Comparison of ENCODE assay signal across 32 cellular contexts in genomic region chr1:8966606-8967005, GRCh38. TPM values are rescaled to one million over a fixed set of nuclear protein-coding genes. Genes with fewer than 3 reads are reported as not detected.
DNase-seq lines count a peak whose midpoint lies in the region; ATAC-seq and TF ChIP-seq lines count a peak whose summit lies in the region.
"Had no signal": no experiment of that assay in that cellular context is flagged by ENCODE, and none has a peak within 500 bp of the region (broad histone marks: within the 10 kb centered on the region; RNA-seq: fewer than 3 reads in every experiment).

No MANE protein-coding gene starts in this region.

- ATAC-seq in upper lobe of right lung (peak; percentile 84), omental fat pad (ENCODE audit: low FRiP score) (no peak)
- ATAC-seq: activated CD4-positive, alpha-beta T cell treated with anti-CD3 and anti-CD28 coated beads for 36 hours; natural killer cell treated with Interleukin-12 subunit alpha and Interleukin-12 subunit beta and Interleukin-15 and Interleukin-18, amount 100 ng/mL, for 72 hours had no signal

- H3K4me3 Mint-ChIP-seq in activated naive CD4-positive, alpha-beta T cell treated with anti-CD3 and anti-CD28 coated beads for 36 hours: peak overlapping the region; percentile 51
- no peak overlapping the region for H3K4me3 Mint-ChIP-seq in chondrocyte (ENCODE audit: unreplicated experiment)
- H3K4me3 Mint-ChIP-seq: activated CD4-positive, alpha-beta T cell treated with anti-CD3 and anti-CD28 coated beads for 36 hours; H9; natural killer cell treated with Interleukin-12 subunit alpha and Interleukin-12 subunit beta and Interleukin-15 and Interleukin-18, amount 100 ng/mL, for 72 hours had no signal

- H3K27me3 Mint-ChIP-seq in activated naive CD4-positive, alpha-beta T cell treated with anti-CD3 and anti-CD28 coated beads for 36 hours (ENCODE audit: low read depth): no peaks in the 10 kb centered on the region
- no peaks in the 10 kb centered on the region for H3K27me3 Mint-ChIP-seq in chondrocyte (ENCODE audit: low read depth)
- H3K27me3 Mint-ChIP-seq: activated CD4-positive, alpha-beta T cell treated with anti-CD3 and anti-CD28 coated beads for 36 hours had no signal

- DNase-seq in activated naive CD4-positive, alpha-beta T cell treated with anti-CD3 and anti-CD28 coated beads for 36 hours: no peak
- DNase-seq in activated naive CD4-positive, alpha-beta T cell treated with Interleukin-2 at 50 U/mL for 16 hours: no peak
- DNase-seq in NCI-H510A (lab: John Stamatoyannopoulos, UW): peak; percentile 93
- DNase-seq in chondrocyte (ENCODE audit: low spot score): peak; percentile 32
- DNase-seq in upper lobe of right lung: peak; percentile 69
- no peak for DNase-seq in UCSD-AML1 (lab: John Stamatoyannopoulos, UW; ENCODE audit: unreplicated experiment)
- no peak for DNase-seq in omental fat pad (ENCODE audit: low spot score)
- DNase-seq: activated CD4-positive, alpha-beta T cell treated with anti-CD3 and anti-CD28 coated beads for 36 hours; activated effector memory CD4-positive, alpha-beta T cell treated with anti-CD3 and anti-CD28 coated beads, Interleukin-2, amount 50 U/mL, for 16 hours; anterior cingulate cortex; Calu3; colonic mucosa; DMS79 treated with DMSO at 0.1 percent for 48 hours; effector CD8-positive, alpha-beta T cell; GF-D8; H9; islet precursor cell; NCI-H1092; NCI-H1930; NCI-H226; NCI-H774; ovary; SJCRH30; small intestine; stimulated activated CD4-positive, alpha-beta T cell treated with anti-CD3 and anti-CD28 coated beads, Interleukin-2, amount 100 ng/mL, for 24 hours; transverse colon had no signal

- H3K36me3 ChIP-seq in upper lobe of right lung: no peaks in the 10 kb centered on the region
- H3K36me3 ChIP-seq: BLaER1 treated with 17β-estradiol and CSF1 and Interleukin-3, amounts not matched to agents 10 nM and 100 nM; colonic mucosa; ovary; SJCRH30; transverse colon had no signal

- peaks cover 66% of the 10 kb centered on the region for H3K4me1 Mint-ChIP-seq in activated naive CD4-positive, alpha-beta T cell treated with anti-CD3 and anti-CD28 coated beads for 36 hours (ENCODE audit: low read depth)
- peaks cover 10% of the 10 kb centered on the region for H3K4me1 Mint-ChIP-seq in chondrocyte (ENCODE audit: low read depth)

- peaks cover 33% of the 10 kb centered on the region for H3K36me3 Mint-ChIP-seq in activated naive CD4-positive, alpha-beta T cell treated with anti-CD3 and anti-CD28 coated beads for 36 hours (ENCODE audit: low read depth)
- no peaks in the 10 kb centered on the region for H3K36me3 Mint-ChIP-seq in chondrocyte (ENCODE audit: low read depth)
- H3K36me3 Mint-ChIP-seq: natural killer cell treated with Interleukin-12 subunit alpha and Interleukin-12 subunit beta and Interleukin-15 and Interleukin-18, amount 100 ng/mL, for 72 hours had no signal

- H3K27me3 ChIP-seq in upper lobe of right lung: no peaks in the 10 kb centered on the region
- H3K27me3 ChIP-seq: BLaER1 treated with 17β-estradiol and CSF1 and Interleukin-3, amounts not matched to agents 10 nM and 100 nM; colonic mucosa; ovary; SJCRH30; transverse colon had no signal

- H3K9me3 ChIP-seq in upper lobe of right lung: no peaks in the 10 kb centered on the region
- H3K9me3 ChIP-seq: colonic mucosa, ovary, SJCRH30, transverse colon had no signal

- CTCF ChIA-PET in activated naive CD4-positive, alpha-beta T cell treated with anti-CD3 and anti-CD28 coated beads for 36 hours (lab: Charles Lee): interaction anchor here (1.2 kb wide), 1 partner anchor 25 kb away, joined by 4 read pairs; no protein-coding TSS in a partner anchor

- H3K4me3 ChIP-seq in upper lobe of right lung: no peak overlapping the region
- H3K4me3 ChIP-seq: BLaER1 treated with 17β-estradiol and CSF1 and Interleukin-3, amounts not matched to agents 10 nM and 100 nM; colonic mucosa; ovary; SJCRH30; transverse colon had no signal

- no peaks in the 10 kb centered on the region for H3K4me1 ChIP-seq in upper lobe of right lung
- H3K4me1 ChIP-seq: colonic mucosa, SJCRH30, transverse colon had no signal

- no peak overlapping the region for H3K27ac ChIP-seq in upper lobe of right lung
- H3K27ac ChIP-seq: BLaER1 treated with 17β-estradiol and CSF1 and Interleukin-3, amounts not matched to agents 10 nM and 100 nM; colonic mucosa; epithelial cell of prostate; ovary; SJCRH30; transverse colon had no signal

- no peaks in the 10 kb centered on the region for H3K9me3 Mint-ChIP-seq in activated naive CD4-positive, alpha-beta T cell treated with anti-CD3 and anti-CD28 coated beads for 36 hours
- peaks cover 3% of the 10 kb centered on the region for H3K9me3 Mint-ChIP-seq in chondrocyte (ENCODE audit: low read depth)
- H3K9me3 Mint-ChIP-seq: H9; natural killer cell treated with Interleukin-12 subunit alpha and Interleukin-12 subunit beta and Interleukin-15 and Interleukin-18, amount 100 ng/mL, for 72 hours had no signal

- peak overlapping the region; percentile 85 for H3K27ac Mint-ChIP-seq in activated naive CD4-positive, alpha-beta T cell treated with anti-CD3 and anti-CD28 coated beads for 36 hours
- no peak overlapping the region for H3K27ac Mint-ChIP-seq in chondrocyte (ENCODE audit: unreplicated experiment)
- H3K27ac Mint-ChIP-seq: activated CD4-positive, alpha-beta T cell treated with anti-CD3 and anti-CD28 coated beads for 36 hours; H9 had no signal

- intact Hi-C loops in activated naive CD4-positive, alpha-beta T cell treated with anti-CD3 and anti-CD28 coated beads for 36 hours (cut with micrococcal nuclease): loop anchor here (2.0 kb wide), 1 partner anchor 66 kb away; no protein-coding TSS in a partner anchor
- intact Hi-C loops in upper lobe of right lung (cut with DNase I): no loop called here

- TF ChIP-seq CTCF in chondrocyte (IDR thresholded peaks at IDR 0.05) (no peak), upper lobe of right lung (IDR thresholded peaks at IDR 0.05) (no peak), omental fat pad (IDR thresholded peaks at IDR 0.05) (no peak)

RNA-seq across cellular contexts. Expression of gene CA6, which starts 20.9 kb away (rescaled TPM):
- under 1 TPM; 0.22 to 0.62 TPM for total RNA-seq in activated naive CD4-positive, alpha-beta T cell treated with anti-CD3 and anti-CD28 coated beads for 36 hours
- not detected in 3 replicates for total RNA-seq in chondrocyte
- not detected for total RNA-seq in upper lobe of right lung
- total RNA-seq in omental fat pad: not detected
- total RNA-seq: bronchial epithelial cell; Calu3; colonic mucosa; glomerular endothelial cell; H9; liver; natural killer cell treated with Interleukin-12 subunit alpha and Interleukin-12 subunit beta and Interleukin-15 and Interleukin-18, amount 100 ng/mL, for 72 hours; ovary; SJCRH30; transverse colon had no signal

RNA-seq across cellular contexts. Expression of gene SLC2A7, which starts 59.6 kb away (rescaled TPM):
- not detected for total RNA-seq in activated naive CD4-positive, alpha-beta T cell treated with anti-CD3 and anti-CD28 coated beads for 36 hours
- not detected in 3 replicates for total RNA-seq in chondrocyte
- total RNA-seq in upper lobe of right lung: not detected
- not detected for total RNA-seq in omental fat pad
- total RNA-seq: activated CD4-positive, alpha-beta T cell treated with anti-CD3 and anti-CD28 coated beads for 36 hours; bronchial epithelial cell; Calu3; colonic mucosa; glomerular endothelial cell; H9; liver; natural killer cell treated with Interleukin-12 subunit alpha and Interleukin-12 subunit beta and Interleukin-15 and Interleukin-18, amount 100 ng/mL, for 72 hours; ovary; SJCRH30; transverse colon had no signal

Comparison
In these comparisons a context has a peak if more than half of its experiments do, and no peak if none do; other contexts are left out.
1. DNase-seq: peak in NCI-H510A (single experiment), chondrocyte (single experiment) and upper lobe of right lung (single experiment); none in activated naive CD4-positive, alpha-beta T cell treated with anti-CD3 and anti-CD28 coated beads for 36 hours (single experiment), activated naive CD4-positive, alpha-beta T cell treated with Interleukin-2 at 50 U/mL for 16 hours (single experiment), UCSD-AML1 (single experiment) and omental fat pad (single experiment).